In the genomic region with DNA sequence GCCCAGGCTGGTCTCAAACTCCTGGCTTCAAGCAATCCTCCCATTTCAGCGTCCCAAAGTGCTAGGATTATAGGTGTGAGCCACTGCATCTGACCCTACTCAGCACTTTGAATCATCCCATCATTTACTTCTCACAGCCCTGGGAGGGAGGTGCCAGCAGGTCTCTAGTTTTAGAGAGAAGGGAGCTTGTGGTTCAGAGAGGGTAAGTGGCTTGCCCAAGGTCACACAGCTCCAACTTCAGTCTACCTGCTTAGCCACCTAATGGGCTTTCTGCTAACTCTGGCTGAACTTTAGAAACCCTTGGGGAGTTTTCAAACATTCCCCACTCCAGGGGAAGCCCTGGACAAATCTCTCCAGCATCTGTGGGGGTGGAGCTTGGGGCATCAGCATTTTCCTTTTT, we compare ENCODE assay signal across 33 cellular contexts.
"Had no signal": no experiment of that assay in that cellular context is flagged by ENCODE, and none has a peak within 500 bp of the region (broad histone marks: within the 10 kb centered on the region; RNA-seq: fewer than 3 reads in every experiment).

No MANE protein-coding gene starts in this region.

- H3K27me3 ChIP-seq: adrenal gland, body of pancreas, brain microvascular endothelial cell, breast epithelium had no signal

- H3K36me3 ChIP-seq: adrenal gland, brain microvascular endothelial cell, breast epithelium had no signal

- H3K4me1 ChIP-seq: adrenal gland, body of pancreas, breast epithelium had no signal

- H3K27ac ChIP-seq: adrenal gland, body of pancreas, brain microvascular endothelial cell, breast epithelium, VCaP had no signal

- ATAC-seq: activated CD8-positive, alpha-beta T cell treated with anti-CD3 and anti-CD28 coated beads for 36 hours; activated naive CD4-positive, alpha-beta T cell treated with anti-CD3 and anti-CD28 coated beads, Interleukin-2, amount 50 U/mL, for 72 hours; activated T-cell treated with anti-CD3 and anti-CD28 coated beads, Interleukin-2, amount 50 U/mL, for 4 hours; activated T-cell treated with anti-CD3 and anti-CD28 coated beads, Interleukin-2, amount 50 U/mL, for 72 hours; activated T-helper 17 cell treated with anti-CD3 and anti-CD28 coated beads, Interleukin-2, amount 50 U/mL, for 72 hours; body of pancreas had no signal

- FAIRE-seq: astrocyte, TTC549 had no signal

- H3K4me3 ChIP-seq: adrenal gland, body of pancreas, breast epithelium had no signal

- H3K9me3 ChIP-seq: adrenal gland, body of pancreas had no signal

- DNase-seq: activated B cell treated with CpG ODN at 0.5 μM for 24 hours; activated CD4-positive, alpha-beta memory T cell treated with anti-CD3 and anti-CD28 coated beads for 36 hours; activated CD4-positive, alpha-beta T cell treated with anti-CD3 and anti-CD28 coated beads for 4 hours; activated CD4-positive, alpha-beta T cell treated with anti-CD3 and anti-CD28 coated beads, Interleukin-2, amount 10 ng/mL, durations not matched to agents 24 days and 14 days; activated CD4-positive, alpha-beta T cell treated with anti-CD3 and anti-CD28 coated beads, Interleukin-2, amount 50 U/mL, for 1 hour; activated CD4-positive, alpha-beta T cell treated with anti-CD3 and anti-CD28 coated beads, Interleukin-2, amount 50 U/mL, for 4 hours; activated CD4-positive, CD25-positive, alpha-beta regulatory T cell treated with anti-CD3 and anti-CD28 coated beads, Interleukin-2, amount 50 U/mL, for 72 hours; activated CD8-positive, alpha-beta memory T cell treated with anti-CD3 and anti-CD28 coated beads, Interleukin-2, amount 50 U/mL, for 4 hours; activated CD8-positive, alpha-beta T cell treated with anti-CD3 and anti-CD28 coated beads for 36 hours; activated effector memory CD4-positive, alpha-beta T cell treated with anti-CD3 and anti-CD28 coated beads, Interleukin-2, amount 50 U/mL, for 16 hours; activated gamma-delta T cell treated with Interleukin-2 at 50 U/mL for 16 hours; activated naive CD4-positive, alpha-beta T cell; activated naive CD4-positive, alpha-beta T cell treated with anti-CD3 and anti-CD28 coated beads for 36 hours; activated naive CD4-positive, alpha-beta T cell treated with anti-CD3 and anti-CD28 coated beads, Interleukin-2, amount 50 U/mL, for 16 hours; activated naive CD8-positive, alpha-beta T cell treated with anti-CD3 and anti-CD28 coated beads for 36 hours; activated T-cell treated with anti-CD3 and anti-CD28 coated beads for 4 hours; activated T-cell treated with anti-CD3 and anti-CD28 coated beads, Interleukin-2, amount 50 U/mL, for 1 hour; activated T-cell treated with anti-CD3 and anti-CD28 coated beads, Interleukin-2, amount 50 U/mL, for 4 hours; activated T-cell treated with anti-CD3 and anti-CD28 coated beads, Interleukin-2, amount 50 U/mL, for 72 hours; adrenal gland; amniotic stem cell; aorta; body of pancreas; brain microvascular endothelial cell; central memory CD4-positive, alpha-beta T cell; T-helper 2 cell; T-helper 9 cell had no signal
